In genomic region chr13:99986751-99987150, GRCh38 we compare ENCODE assay signal across 18 cellular contexts. TPM values are rescaled to one million over a fixed set of nuclear protein-coding genes. Genes with fewer than 3 reads are reported as not detected.
DNase-seq lines count a peak whose midpoint lies in the region; ATAC-seq, FAIRE-seq and TF ChIP-seq lines count a peak whose summit lies in the region.
"Had no signal": no experiment of that assay in that cellular context is flagged by ENCODE, and none has a peak within 500 bp of the region (broad histone marks: within the 10 kb centered on the region; RNA-seq: fewer than 3 reads in every experiment).

No MANE protein-coding gene starts in this region.

- H2BK20ac ChIP-seq in H1 (ENCODE audit: low read length), result no peak overlapping the region; the same call in 1 of the 2 replicates

- H2BK120ac ChIP-seq in H1 (replicated peaks; ENCODE audit: low read depth, low read length), result no peak overlapping the region

- POLR2A ChIA-PET in activated CD4-positive, alpha-beta T cell treated with anti-CD3 and anti-CD28 coated beads for 36 hours (lab: Charles Lee), result no interaction called here
- POLR2A ChIA-PET in H1 (lab: Charles Lee; ENCODE audit: partially characterized antibody), result interaction anchor here (0.8 to 11.2 kb wide), 8 partner anchors 7 to 87 kb away, joined by 3 to 145 read pairs (median 16); partner anchors contain the start of gene ZIC5

- H2BK12ac ChIP-seq in H1 (ENCODE audit: low read depth, low read length), result no peak overlapping the region

- ATAC-seq in activated CD4-positive, alpha-beta T cell treated with anti-CD3 and anti-CD28 coated beads for 36 hours, result no peak

- H3K4me3 ChIP-seq in H1 (ENCODE audit: extremely low read depth in 1 of 4, insufficient read depth in 2 of 4, low read depth in 3 of 4, low read length in 4 of 4), result peak overlapping the region; percentile 50 to 94 (median 61); a peak in 6 of 8 replicates
- H3K4me3 ChIP-seq: lung had no signal

- CTCF ChIA-PET in activated CD4-positive, alpha-beta T cell treated with anti-CD3 and anti-CD28 coated beads for 36 hours (lab: Charles Lee), result interaction anchor here (1.4 to 1.7 kb wide), 2 partner anchors 12 to 330 kb away, joined by 5 to 6 read pairs; no protein-coding TSS in a partner anchor
- CTCF ChIA-PET in H1 (lab: Charles Lee; ENCODE audit: partially characterized antibody), result interaction anchor here (0.6 to 1.6 kb wide), 15 partner anchors 10 to 527 kb away, joined by 3 to 10 read pairs (median 3); no protein-coding TSS in a partner anchor

- no peak for TF ChIP-seq CTCF in H1 (IDR thresholded peaks at IDR 0.05; ENCODE audit: control extremely low read depth in 1 of 3, insufficient read depth in 1 of 3, low read depth in 1 of 3, low read length in 3 of 3)

- H3K79me1 ChIP-seq in H1 (ENCODE audit: low read depth, low read length), result no peaks in the 10 kb centered on the region; the same call in 1 of the 2 replicates

- peaks cover 18 to 48% (median 31%) of the 10 kb centered on the region in 4 experiments; a peak in 6 of 8 replicates for H3K36me3 ChIP-seq in H1 (ENCODE audit: control insufficient read depth in 2 of 4, insufficient read depth in 4 of 4, low read length in 3 of 4)

- peaks cover 18 to 27% of the 10 kb centered on the region in 2 experiments for H4K20me1 ChIP-seq in H1 (replicated peaks in 1 of 2; ENCODE audit: control insufficient read depth in 1 of 2, insufficient read depth in 2 of 2, low read length in 2 of 2)

- no peak overlapping the region for H3K4me3 Mint-ChIP-seq in activated CD4-positive, alpha-beta T cell treated with anti-CD3 and anti-CD28 coated beads for 36 hours

- H3K27ac Mint-ChIP-seq in activated CD4-positive, alpha-beta T cell treated with anti-CD3 and anti-CD28 coated beads for 36 hours, result no peak overlapping the region

- H3K27ac ChIP-seq in H1 (ENCODE audit: low read depth, low read length) (no peak overlapping the region), temporal lobe (ENCODE audit: low read depth, low read length) (peak overlapping the region; percentile 21)
- H3K27ac ChIP-seq: HL-60 had no signal

- no peak for TF ChIP-seq EP300 in H1 (IDR thresholded peaks at IDR 0.05; ENCODE audit: borderline replicate concordance in 1 of 2, low read depth in 2 of 2, low read length in 2 of 2)

- no peak overlapping the region for H2BK5ac ChIP-seq in H1 (ENCODE audit: low read depth, low read length)

- H3K4me1 ChIP-seq in H1 (replicated peaks in 1 of 4; ENCODE audit: control insufficient read depth in 3 of 4, insufficient read depth in 4 of 4, low read length in 3 of 4), result peaks cover 0 to 32% (median 17%) of the 10 kb centered on the region in 4 experiments; a peak in 6 of 7 replicates

- H2BK15ac ChIP-seq in H1 (ENCODE audit: low read length), result no peak overlapping the region

- H3K9me3 Mint-ChIP-seq in activated CD4-positive, alpha-beta T cell treated with anti-CD3 and anti-CD28 coated beads for 36 hours (ENCODE audit: low read depth), result no peaks in the 10 kb centered on the region
- H3K9me3 Mint-ChIP-seq: activated CD4-positive, alpha-beta T cell treated with anti-CD3 and anti-CD28 coated beads, Interleukin-2, amount 10 ng/mL, durations not matched to agents 7 days and 5 days had no signal

- no peak; a peak in 2 of 3 replicates for TF ChIP-seq POLR2A in H1 (IDR thresholded peaks at IDR 0.05; ENCODE audit: control extremely low read depth in 1 of 2, low read depth in 2 of 2, low read length in 2 of 2)

- intact Hi-C loops in activated CD4-positive, alpha-beta T cell treated with anti-CD3 and anti-CD28 coated beads for 36 hours (cut with DNase I, micrococcal nuclease), result loop anchor here (2.0 to 10.0 kb wide), 4 partner anchors 16 to 528 kb away; partner anchors contain the start of gene ZIC5 (in 1 of the 2)

- H2AK5ac ChIP-seq in H1 (ENCODE audit: low read depth, low read length), result no peak overlapping the region

- H3K27me3 Mint-ChIP-seq in activated CD4-positive, alpha-beta T cell treated with anti-CD3 and anti-CD28 coated beads for 36 hours, result peaks cover 80% of the 10 kb centered on the region

- no peak overlapping the region for H3K56ac ChIP-seq in H1 (replicated peaks; ENCODE audit: insufficient read length, low read depth, low read length)

- H3K36me3 Mint-ChIP-seq in activated CD4-positive, alpha-beta T cell treated with anti-CD3 and anti-CD28 coated beads for 36 hours (ENCODE audit: low read depth), result no peaks in the 10 kb centered on the region

- H3K9ac ChIP-seq in H1 (replicated peaks in 1 of 4; ENCODE audit: extremely low read depth in 1 of 4, low read depth in 3 of 4, low read length in 3 of 4), result peak overlapping the region in 1 of 4 experiments; percentile 52; a peak in 1 of 7 replicates

- H3K18ac ChIP-seq in H1 (ENCODE audit: extremely low read depth, low read length), result no peak overlapping the region

- no peak overlapping the region for H2AFZ ChIP-seq in H1 (ENCODE audit: low read length)

- no peak for TF ChIP-seq RAD21 in H1 (IDR thresholded peaks at IDR 0.05 in 1 of 2, conservative IDR thresholded peaks at IDR 0.05 in 1 of 2; ENCODE audit: low read depth in 2 of 2, low read length in 2 of 2)

- no peak overlapping the region for H4K8ac ChIP-seq in H1 (ENCODE audit: extremely low read depth, insufficient read depth, low read length)

- H3K27me3 ChIP-seq in H1 (replicated peaks in 1 of 4; ENCODE audit: control insufficient read depth in 3 of 4, extremely low read depth in 1 of 4, insufficient read depth in 3 of 4, low read length in 3 of 4), result peaks cover 2 to 39% (median 22%) of the 10 kb centered on the region in 4 experiments; a peak in 6 of 7 replicates

- H3K23me2 ChIP-seq in H1 (ENCODE audit: low read depth, low read length), result peaks cover 43% of the 10 kb centered on the region

- FAIRE-seq in H1 (lab: Jason Lieb, UNC), result peak; percentile 57
- FAIRE-seq: RCC 7860 had no signal

- H4K5ac ChIP-seq in H1 (ENCODE audit: insufficient read length, low read depth, low read length), result peak overlapping the region; percentile 57

- no peaks in the 10 kb centered on the region; a peak in 1 of 4 replicates for H3K9me3 ChIP-seq in H1 (ENCODE audit: insufficient read depth in 2 of 2, low read depth in 1 of 2, low read length in 1 of 2)

- peak; percentile 8 for DNase-seq in activated CD4-positive, alpha-beta T cell treated with anti-CD3 and anti-CD28 coated beads for 36 hours
- no peak for DNase-seq in activated CD4-positive, alpha-beta T cell treated with anti-CD3 and anti-CD28 coated beads for 48 hours
- DNase-seq in NCI-H446 treated with DMSO at 0.1 percent for 48 hours (lab: John Stamatoyannopoulos, UW) (peak; percentile 48), H1 (ENCODE audit: low read depth in 1 of 2, low spot score in 2 of 2) (peak in 1 of 2 experiments; percentile 46), D341Med (ENCODE audit: low spot score) (no peak), amniotic stem cell (lab: John Stamatoyannopoulos, UW) (no peak), SIG-M5 (lab: John Stamatoyannopoulos, UW) (no peak)
- DNase-seq: activated CD4-positive, alpha-beta T cell treated with anti-CD3 and anti-CD28 coated beads, Interleukin-2, amount 10 ng/mL, durations not matched to agents 7 days and 5 days; amygdala; hypothalamus; NCI-H226 had no signal

- no peak overlapping the region for H3K14ac ChIP-seq in H1 (ENCODE audit: insufficient read length)

- H3K4ac ChIP-seq in H1 (replicated peaks; ENCODE audit: insufficient read length, low read depth, low read length), result peak overlapping the region; percentile 65

- H4K91ac ChIP-seq in H1 (replicated peaks; ENCODE audit: insufficient read length, low read length), result peak overlapping the region; percentile 61

- WGBS in H1 (ENCODE audit: extremely low coverage in 1 of 2, insufficient coverage in 1 of 2, insufficient read length in 1 of 2, insufficient replicate concordance in 2 of 2, low coverage in 1 of 2, low lambda C conversion rate in 2 of 2, missing lambda C conversion rate in 1 of 2), 2 experiments, result 14% methylated on average over 8 of the region's 8 CpGs; no CpG with 5 or more reads in 1 of the 2 experiments

- no peak overlapping the region for H3K23ac ChIP-seq in H1 (ENCODE audit: insufficient read length)

- H3K4me1 Mint-ChIP-seq in activated CD4-positive, alpha-beta T cell treated with anti-CD3 and anti-CD28 coated beads for 36 hours, result peaks cover 35% of the 10 kb centered on the region

- H3K79me2 ChIP-seq in H1 (ENCODE audit: control insufficient read depth in 1 of 2, insufficient read depth in 2 of 2, low read length in 2 of 2), result peaks cover 21 to 53% of the 10 kb centered on the region in 2 experiments

- H3K4me2 ChIP-seq in H1 (ENCODE audit: insufficient read depth in 1 of 2, low read depth in 2 of 2, low read length in 2 of 2), result peak overlapping the region; percentile 91 to 95

TF ChIP-seq in H1, 55 proteins besides CTCF, POLR2A, EP300 and RAD21 (continues in another document):
- TF ChIP-seq POLR2AphosphoS5 (IDR thresholded peaks at IDR 0.05; ENCODE audit: low read depth, low read length) (peak; percentile 55; the same call in 1 of the 2 replicates), GTF2F1 (IDR thresholded peaks at IDR 0.05; ENCODE audit: borderline replicate concordance, low read depth, low read length) (no peak)

RNA-seq across cellular contexts. Expression of gene ZIC2, which starts 5.2 kb away (rescaled TPM):
- not detected for total RNA-seq in activated CD4-positive, alpha-beta T cell treated with anti-CD3 and anti-CD28 coated beads for 36 hours
- total RNA-seq in H1 (2021; fragmentation: NEBNext Ultra II Directional; extraction: Animal tissue kit (Norgen Biotek cat#: 25700)), result 372 and 429 TPM in 2 replicates
- polyA plus RNA-seq in H1 (2011; rRNA removed), result 53.2 and 67.1 TPM in 2 replicates
- 54.3 TPM for polyA plus RNA-seq in H1 (2011; cell fraction: cytosol; rRNA removed)
- 212 TPM for polyA plus RNA-seq in H1 (2011; cell fraction: nucleus; rRNA removed)
- 149 to 263 TPM (median 185 TPM) in 4 replicates for polyA plus RNA-seq in H1 (2012, experiment 1 of 2)
- 87.1 TPM for polyA plus RNA-seq in H1 (2012, experiment 2 of 2)
- 140 TPM for polyA plus RNA-seq in H1 (2013, experiment 1 of 2)
- polyA plus RNA-seq in H1 (2013, experiment 2 of 2), result 134 TPM
- 32.3 and 40.3 TPM in 2 replicates for polyA minus RNA-seq in H1 (2011; rRNA and poly(A)+ RNA removed)
- 164 TPM for polyA minus RNA-seq in H1 (2011; cell fraction: cytosol; rRNA and poly(A)+ RNA removed)
- 103 TPM for polyA minus RNA-seq in H1 (2011; cell fraction: nucleus; rRNA and poly(A)+ RNA removed)
- total RNA-seq in temporal lobe, result 4.4 TPM
- total RNA-seq: activated CD4-positive, alpha-beta T cell treated with anti-CD3 and anti-CD28 coated beads, Interleukin-2, amount 10 ng/mL, durations not matched to agents 7 days and 5 days; omental fat pad; subcutaneous adipose tissue had no signal
- polyA plus RNA-seq: lung had no signal

RNA-seq across cellular contexts. Expression of gene ZIC5, which starts 15.2 kb away (rescaled TPM):
- not detected for total RNA-seq in activated CD4-positive, alpha-beta T cell treated with anti-CD3 and anti-CD28 coated beads for 36 hours
- 51.0 and 52.7 TPM in 2 replicates for total RNA-seq in H1 (2021; fragmentation: NEBNext Ultra II Directional; extraction: Animal tissue kit (Norgen Biotek cat#: 25700))
- 14.2 and 14.8 TPM in 2 replicates for polyA plus RNA-seq in H1 (2011; rRNA removed)
- polyA plus RNA-seq in H1 (2011; cell fraction: cytosol; rRNA removed), result 13.2 TPM
- polyA plus RNA-seq in H1 (2011; cell fraction: nucleus; rRNA removed), result 22.7 TPM
- 16.2 to 29.3 TPM (median 20.3 TPM) in 4 replicates for polyA plus RNA-seq in H1 (2012, experiment 1 of 2)
- polyA plus RNA-seq in H1 (2012, experiment 2 of 2), result 15.1 TPM
- 31.4 TPM for polyA plus RNA-seq in H1 (2013, experiment 1 of 2)
- polyA plus RNA-seq in H1 (2013, experiment 2 of 2), result 28.2 TPM
- 16.6 and 20.0 TPM in 2 replicates for polyA minus RNA-seq in H1 (2011; rRNA and poly(A)+ RNA removed)
- 22.3 TPM for polyA minus RNA-seq in H1 (2011; cell fraction: cytosol; rRNA and poly(A)+ RNA removed)
- polyA minus RNA-seq in H1 (2011; cell fraction: nucleus; rRNA and poly(A)+ RNA removed), result 42.4 TPM
- total RNA-seq in temporal lobe, result 2.0 TPM
- total RNA-seq: activated CD4-positive, alpha-beta T cell treated with anti-CD3 and anti-CD28 coated beads, Interleukin-2, amount 10 ng/mL, durations not matched to agents 7 days and 5 days; lung; omental fat pad; T-helper 1 cell treated with Interleukin-12 subunit alpha and Interleukin-12 subunit beta and Interleukin-4 antibody, amounts not matched to agents 30 ng/mL and 1 ng/mL, for 36 hours had no signal
- polyA plus RNA-seq: lung had no signal

Comparison
In these comparisons a context has a peak if more than half of its experiments do, and no peak if none do; other contexts are left out.
1. DNase-seq: peak in activated CD4-positive, alpha-beta T cell treated with anti-CD3 and anti-CD28 coated beads for 36 hours (single experiment) and NCI-H446 treated with DMSO at 0.1 percent for 48 hours (single experiment); none in activated CD4-positive, alpha-beta T cell treated with anti-CD3 and anti-CD28 coated beads for 48 hours (single experiment), D341Med (single experiment), amniotic stem cell (single experiment) and SIG-M5 (single experiment).
2. RNA of gene ZIC2, which starts 5.2 kb away (total RNA-seq): 372 to 429 TPM in H1; 4.4 TPM in temporal lobe (single experiment) and not detected in activated CD4-positive, alpha-beta T cell treated with anti-CD3 and anti-CD28 coated beads for 36 hours; every median in the first group is over 10 times any median in the second.
3. RNA of gene ZIC5, which starts 15.2 kb away (total RNA-seq): 51.0 to 52.7 TPM in H1; 2.0 TPM in temporal lobe (single experiment) and not detected in activated CD4-positive, alpha-beta T cell treated with anti-CD3 and anti-CD28 coated beads for 36 hours; every median in the first group is over 10 times any median in the second.